Comparison of ENCODE assay signal across 19 cellular contexts in genomic region chr5:81286059-81286617, GRCh38. TPM values are rescaled to one million over a fixed set of nuclear protein-coding genes. Genes with fewer than 3 reads are reported as not detected.
DNase-seq lines count a peak whose midpoint lies in the region; ATAC-seq, FAIRE-seq and TF ChIP-seq lines count a peak whose summit lies in the region.
"Had no signal": no experiment of that assay in that cellular context is flagged by ENCODE, and none has a peak within 500 bp of the region (broad histone marks: within the 10 kb centered on the region; RNA-seq: fewer than 3 reads in every experiment).

No MANE protein-coding gene starts in this region.

- TF ChIP-seq POLR2A in GM12892 (IDR thresholded peaks at IDR 0.05; ENCODE audit: low read depth, low read length) = no peak
- no peak for TF ChIP-seq POLR2A in vagina (IDR thresholded peaks at IDR 0.05)

- peaks cover 0 to 9% (median 2%) of the 10 kb centered on the region in 7 donors for H3K9me3 Mint-ChIP-seq in CD4-positive, CD25-positive, alpha-beta regulatory T cell
- peaks cover 15% of the 10 kb centered on the region for H3K9me3 Mint-ChIP-seq in WTC11

- ATAC-seq in CD4-positive, CD25-positive, alpha-beta regulatory T cell (ENCODE audit: low read depth in 2 of 2) = no peak
- peak; percentile 39 for ATAC-seq in WTC11
- ATAC-seq in HG03095 (IDR thresholded peaks at IDR 0.05; ENCODE audit: unreplicated experiment) = no peak
- ATAC-seq: Panc1 had no signal

- CTCF ChIA-PET in WTC11 (lab: Charles Lee) = interaction anchor here (0.7 kb wide), 1 partner anchor 172 kb away, joined by 3 read pairs; no protein-coding TSS in a partner anchor

- no peaks in the 10 kb centered on the region for H3K9me3 ChIP-seq in CD4-positive, CD25-positive, alpha-beta regulatory T cell (ENCODE audit: control insufficient read depth in 2 of 2, low read length in 2 of 2)
- H3K9me3 ChIP-seq in vagina = no peaks in the 10 kb centered on the region

- H3K27me3 ChIP-seq in CD4-positive, CD25-positive, alpha-beta regulatory T cell (ENCODE audit: control insufficient read depth, insufficient read depth, low read length) = no peaks in the 10 kb centered on the region
- no peaks in the 10 kb centered on the region for H3K27me3 ChIP-seq in vagina

- no peaks in the 10 kb centered on the region for H3K27me3 Mint-ChIP-seq in CD4-positive, CD25-positive, alpha-beta regulatory T cell
- H3K27me3 Mint-ChIP-seq in WTC11 (ENCODE audit: low read depth) = no peaks in the 10 kb centered on the region

- H3K27ac Mint-ChIP-seq in CD4-positive, CD25-positive, alpha-beta regulatory T cell = peak overlapping the region in 2 of 3 donors; percentile 5 to 18
- no peak overlapping the region for H3K27ac Mint-ChIP-seq in WTC11

- peak overlapping the region in 2 of 4 donors; percentile 61 to 77 for H3K4me3 Mint-ChIP-seq in CD4-positive, CD25-positive, alpha-beta regulatory T cell
- no peak overlapping the region for H3K4me3 Mint-ChIP-seq in WTC11

- intact Hi-C loops in vagina (cut with DNase I) = no loop called here

- H3K36me3 Mint-ChIP-seq in CD4-positive, CD25-positive, alpha-beta regulatory T cell = peaks cover 25% of the 10 kb centered on the region
- H3K36me3 Mint-ChIP-seq in WTC11 = peaks cover 14% of the 10 kb centered on the region

- H3K4me1 Mint-ChIP-seq in CD4-positive, CD25-positive, alpha-beta regulatory T cell = peaks cover 29 to 55% (median 47%) of the 10 kb centered on the region in 4 donors
- H3K4me1 Mint-ChIP-seq in WTC11 = no peaks in the 10 kb centered on the region

- H3K4me3 ChIP-seq in CD4-positive, CD25-positive, alpha-beta regulatory T cell (ENCODE audit: low read depth, low read length) = no peak overlapping the region
- no peak overlapping the region for H3K4me3 ChIP-seq in vagina
- H3K4me3 ChIP-seq: GM23248, SK-N-MC had no signal

- H3K27ac ChIP-seq in CD4-positive, CD25-positive, alpha-beta regulatory T cell (ENCODE audit: insufficient read depth, low read length, poor library complexity, severe bottlenecking) = no peak overlapping the region
- H3K27ac ChIP-seq in vagina = no peak overlapping the region
- H3K27ac ChIP-seq: C4-2B, GM23248, SK-N-MC had no signal

- FAIRE-seq in GM12892 (lab: Jason Lieb, UNC) = peak; percentile 66

- no peaks in the 10 kb centered on the region for H3K36me3 ChIP-seq in CD4-positive, CD25-positive, alpha-beta regulatory T cell (ENCODE audit: control insufficient read depth, insufficient read depth, low read length)
- H3K36me3 ChIP-seq in vagina = no peaks in the 10 kb centered on the region

- DNase-seq in CD4-positive, CD25-positive, alpha-beta regulatory T cell = no peak
- no peak for DNase-seq in GM12892 (ENCODE audit: insufficient read length)
- no peak for DNase-seq in WTC11 (ENCODE audit: low spot score)
- DNase-seq in kidney tubule cell (ENCODE audit: low spot score) = peak; percentile 51
- no peak for DNase-seq in vagina (ENCODE audit: extremely low spot score in 2 of 2)
- no peak for DNase-seq in OCI-M2 (lab: John Stamatoyannopoulos, UW; ENCODE audit: unreplicated experiment)
- DNase-seq in hepatic stellate cell (ENCODE audit: low spot score) = no peak
- DNase-seq: COR-L47, GM23248, MV-4-11, NCI-H1417, NCI-H1930, NCI-H82 had no signal

- H3K4me1 ChIP-seq in CD4-positive, CD25-positive, alpha-beta regulatory T cell (ENCODE audit: control insufficient read depth, insufficient read depth, low read length, poor library complexity, severe bottlenecking) = peaks cover 15% of the 10 kb centered on the region
- H3K4me1 ChIP-seq in vagina = no peaks in the 10 kb centered on the region

- POLR2A ChIA-PET in WTC11 (lab: Charles Lee) = interaction anchor here (0.7 to 1.1 kb wide), 2 partner anchors 29 to 53 kb away, joined by 3 to 8 read pairs; no protein-coding TSS in a partner anchor

- TF ChIP-seq CTCF in WTC11 (IDR thresholded peaks at IDR 0.05) (no peak), vagina (IDR thresholded peaks at IDR 0.05) (no peak)

TF ChIP-seq in WTC11, 78 proteins besides CTCF, POLR2A, EP300 and RAD21:
- TF ChIP-seq GABPB1 (CRISPR knock-in tag; IDR thresholded peaks at IDR 0.05) (no peak), STAT6 (CRISPR knock-in tag; conservative IDR thresholded peaks at IDR 0.05; ENCODE audit: low read depth) (no peak), ZNF396 (CRISPR knock-in tag; IDR thresholded peaks at IDR 0.05; ENCODE audit: borderline replicate concordance) (no peak)

RNA-seq across cellular contexts. Expression of gene ZCCHC9, which starts 15.2 kb away (rescaled TPM):
- 21.1 TPM for total RNA-seq in CD4-positive, CD25-positive, alpha-beta regulatory T cell
- 10 to 100 TPM; 18.7 to 24.9 (median 22.6) TPM for polyA plus RNA-seq in CD4-positive, CD25-positive, alpha-beta regulatory T cell
- 45.9 TPM for polyA plus RNA-seq in GM12892 (2012; ENCODE audit: missing spikeins)
- total RNA-seq in WTC11 (2021) = 30.4 to 30.8 TPM (median 30.8 TPM) in 3 replicates
- 16.7 TPM for total RNA-seq in vagina

RNA-seq across cellular contexts. Expression of gene CKMT2, which starts 53.0 kb away (rescaled TPM):
- total RNA-seq in CD4-positive, CD25-positive, alpha-beta regulatory T cell = not detected
- polyA plus RNA-seq in CD4-positive, CD25-positive, alpha-beta regulatory T cell = under 1 TPM in 1 of 4 donors, not detected in 3; 0.25 TPM
- 0.76 TPM for polyA plus RNA-seq in GM12892 (2012; ENCODE audit: missing spikeins)
- 1.8 to 3.1 TPM (median 2.4 TPM) in 3 replicates for total RNA-seq in WTC11 (2021)
- total RNA-seq in vagina = 3.4 TPM
- total RNA-seq: GM23248, HT1080, NCI-H460 had no signal
- polyA plus RNA-seq: GM23248 had no signal
